ENCODE assay signal across 8 cellular contexts in the genomic region with DNA sequence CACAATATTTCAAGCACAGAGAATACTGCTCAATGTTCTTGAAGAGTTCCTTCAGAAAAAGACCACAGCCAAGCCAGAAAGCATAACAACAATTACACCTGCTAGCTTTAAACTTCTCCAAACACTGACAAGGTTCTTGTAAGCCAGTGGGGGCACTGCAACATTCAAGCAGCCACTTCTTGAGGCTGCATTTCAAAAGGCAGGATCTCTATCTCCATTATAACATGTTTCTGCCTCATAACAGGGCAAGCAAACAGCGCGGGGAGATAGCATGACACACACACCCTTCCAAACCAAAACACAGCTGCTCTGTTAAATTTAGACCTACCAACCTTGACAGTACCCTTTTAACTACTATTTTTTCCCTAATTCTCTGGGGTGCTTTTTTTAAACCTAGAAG. TPM values are rescaled to one million over a fixed set of nuclear protein-coding genes. Genes with fewer than 3 reads are reported as not detected.
A peak's percentile ranks its signal among the peaks of the same experiment; 100 is the strongest.
DNase-seq lines count a peak whose midpoint lies in the region; ATAC-seq and TF ChIP-seq lines count a peak whose summit lies in the region.

No MANE protein-coding gene starts in this region.

- peaks cover 86% of the 10 kb centered on the region for H3K79me2 ChIP-seq in MM.1S (ENCODE audit: low read length)

- no peak overlapping the region for H3K4me2 ChIP-seq in MM.1S (ENCODE audit: low read depth, low read length)

- H3F3A ChIP-seq in MM.1S (ENCODE audit: insufficient read depth, low read length): no peaks in the 10 kb centered on the region

- no peak overlapping the region for H3K27ac ChIP-seq in MM.1S (ENCODE audit: low read length)

- H3K9ac ChIP-seq in MM.1S (ENCODE audit: low read length): no peak overlapping the region

- no peaks in the 10 kb centered on the region for H3K9me2 ChIP-seq in MM.1S (replicated peaks; ENCODE audit: insufficient read depth, low read length)

- DNase-seq in MM.1S (peak; percentile 18), brain pericyte (ENCODE audit: low read depth, low spot score) (peak; percentile 30), sciatic nerve (ENCODE audit: low spot score) (no peak), cerebellum (ENCODE audit: low spot score) (no peak), GDM1 (lab: John Stamatoyannopoulos, UW) (no peak)
- no peak for DNase-seq in activated effector memory CD4-positive, alpha-beta T cell treated with Interleukin-2 at 50 U/mL for 16 hours

- H2AFZ ChIP-seq in MM.1S (ENCODE audit: low read length): no peak overlapping the region

- H3K9me3 ChIP-seq in MM.1S (replicated peaks; ENCODE audit: insufficient read depth, low read length): no peaks in the 10 kb centered on the region

- 0 out of 2 replicates have a peak, but pooled peaks cover 3% of the 10 kb centered on the region for H3K4me1 ChIP-seq in MM.1S (ENCODE audit: low read length)

- H3K27me3 ChIP-seq in MM.1S (replicated peaks; ENCODE audit: insufficient read depth, low read length): no peaks in the 10 kb centered on the region

- H4K20me1 ChIP-seq in MM.1S (ENCODE audit: insufficient read depth, low read length): 0 out of 2 replicates have a peak, but pooled peaks cover 8% of the 10 kb centered on the region

- intact Hi-C loops in sciatic nerve (cut with DNase I): no loop called here

- no peaks in the 10 kb centered on the region for H3K36me3 ChIP-seq in MM.1S (replicated peaks; ENCODE audit: insufficient read depth, low read length)

- TF ChIP-seq CTCF in GM12874 (IDR thresholded peaks at IDR 0.05; ENCODE audit: insufficient read depth, low read depth, low read length) (peak; percentile 28; the same call in 1 of the 2 replicates), MM.1S (IDR thresholded peaks at IDR 0.05; ENCODE audit: low read length) (peak; percentile 41)

- ATAC-seq in sciatic nerve (peak; percentile 66), HG03354 (IDR thresholded peaks at IDR 0.05; ENCODE audit: poor library complexity, severe bottlenecking, unreplicated experiment) (no peak)

- H3K4me3 ChIP-seq in MM.1S (ENCODE audit: low read length): no peak overlapping the region

RNA-seq across cellular contexts. Expression of gene CHCHD3, which starts 30.8 kb away (rescaled TPM):
- total RNA-seq in sciatic nerve: 35.0 TPM
- total RNA-seq in cerebellum: 50.8 TPM

Comparison
In these comparisons a context has a peak if more than half of its experiments do, and no peak if none do; other contexts are left out.
1. DNase-seq: peak in MM.1S (single experiment) and brain pericyte (single experiment); none in sciatic nerve (single experiment), cerebellum (single experiment), activated effector memory CD4-positive, alpha-beta T cell treated with Interleukin-2 at 50 U/mL for 16 hours (single experiment) and GDM1 (single experiment).